In genomic region chr19:3283886-3284657, GRCh38 we compare ENCODE assay signal across 12 cellular contexts. TPM values are rescaled to one million over a fixed set of nuclear protein-coding genes. Genes with fewer than 3 reads are reported as not detected.
DNase-seq lines count a peak whose midpoint lies in the region; ATAC-seq and TF ChIP-seq lines count a peak whose summit lies in the region.
"Had no signal": no experiment of that assay in that cellular context is flagged by ENCODE, and none has a peak within 500 bp of the region (broad histone marks: within the 10 kb centered on the region; RNA-seq: fewer than 3 reads in every experiment).

No MANE protein-coding gene starts in this region.

- peak overlapping the region; percentile 26 for H3K4me3 Mint-ChIP-seq in stimulated activated naive CD8-positive, alpha-beta T cell treated with anti-CD3 and anti-CD28 coated beads, Interleukin-15, Interleukin-2, amounts not matched to agents 100 ng/mL and 50 ng/mL, for 24 hours
- H3K4me3 Mint-ChIP-seq in mesothelial cell of epicardium: peak overlapping the region; percentile 68
- H3K4me3 Mint-ChIP-seq: memory B cell had no signal

- H3K27ac ChIP-seq in body of pancreas (peak overlapping the region; percentile 54 to 88 (median 75)), upper lobe of left lung (no peak overlapping the region)
- H3K27ac ChIP-seq: vagina had no signal

- no peaks in the 10 kb centered on the region for H3K9me3 ChIP-seq in body of pancreas
- no peaks in the 10 kb centered on the region for H3K9me3 ChIP-seq in upper lobe of left lung
- H3K9me3 ChIP-seq: vagina had no signal

- intact Hi-C loops in body of pancreas (cut with DNase I): no loop called here

- no peaks in the 10 kb centered on the region for H3K9me3 Mint-ChIP-seq in stimulated activated naive CD8-positive, alpha-beta T cell treated with anti-CD3 and anti-CD28 coated beads, Interleukin-15, Interleukin-2, amounts not matched to agents 100 ng/mL and 50 ng/mL, for 24 hours
- H3K9me3 Mint-ChIP-seq in mesothelial cell of epicardium: no peaks in the 10 kb centered on the region

- peaks cover 13% of the 10 kb centered on the region for H3K4me1 ChIP-seq in body of pancreas
- peaks cover 10 to 21% (median 14%) of the 10 kb centered on the region in 4 donors for H3K4me1 ChIP-seq in upper lobe of left lung

- peaks cover 8% of the 10 kb centered on the region for H3K27me3 Mint-ChIP-seq in stimulated activated naive CD8-positive, alpha-beta T cell treated with anti-CD3 and anti-CD28 coated beads, Interleukin-15, Interleukin-2, amounts not matched to agents 100 ng/mL and 50 ng/mL, for 24 hours
- peaks cover 54% of the 10 kb centered on the region for H3K27me3 Mint-ChIP-seq in mesothelial cell of epicardium (ENCODE audit: low read depth)

- no peak for TF ChIP-seq POLR2A in body of pancreas (IDR thresholded peaks at IDR 0.05)
- no peak for TF ChIP-seq POLR2A in upper lobe of left lung (IDR thresholded peaks at IDR 0.05)

- no peak overlapping the region for H3K27ac Mint-ChIP-seq in stimulated activated naive CD8-positive, alpha-beta T cell treated with anti-CD3 and anti-CD28 coated beads, Interleukin-15, Interleukin-2, amounts not matched to agents 100 ng/mL and 50 ng/mL, for 24 hours
- no peak overlapping the region for H3K27ac Mint-ChIP-seq in mesothelial cell of epicardium
- H3K27ac Mint-ChIP-seq: memory B cell had no signal

- WGBS in body of pancreas, 2 donors: 50 to 60% methylated on average over 17 of the region's 17 CpGs
- WGBS in upper lobe of left lung, 2 donors: 63 to 66% methylated on average over 17 of the region's 17 CpGs

- H3K36me3 ChIP-seq in body of pancreas (replicated peaks in 1 of 2; ENCODE audit: insufficient read depth in 1 of 2, low read depth in 2 of 2) (no peaks in the 10 kb centered on the region), upper lobe of left lung (no peaks in the 10 kb centered on the region)
- H3K36me3 ChIP-seq: vagina had no signal

- no peaks in the 10 kb centered on the region for H3K27me3 ChIP-seq in body of pancreas
- peaks cover 0 to 19% (median 0%) of the 10 kb centered on the region in 4 donors for H3K27me3 ChIP-seq in upper lobe of left lung
- H3K27me3 ChIP-seq: vagina had no signal

- no peak for TF ChIP-seq EP300 in upper lobe of left lung (IDR thresholded peaks at IDR 0.05)

- H3K4me1 Mint-ChIP-seq in stimulated activated naive CD8-positive, alpha-beta T cell treated with anti-CD3 and anti-CD28 coated beads, Interleukin-15, Interleukin-2, amounts not matched to agents 100 ng/mL and 50 ng/mL, for 24 hours (ENCODE audit: low read depth): peaks cover 4% of the 10 kb centered on the region
- no peaks in the 10 kb centered on the region for H3K4me1 Mint-ChIP-seq in mesothelial cell of epicardium

- H3K36me3 Mint-ChIP-seq in stimulated activated naive CD8-positive, alpha-beta T cell treated with anti-CD3 and anti-CD28 coated beads, Interleukin-15, Interleukin-2, amounts not matched to agents 100 ng/mL and 50 ng/mL, for 24 hours (ENCODE audit: low read depth): no peaks in the 10 kb centered on the region
- no peaks in the 10 kb centered on the region for H3K36me3 Mint-ChIP-seq in mesothelial cell of epicardium
- H3K36me3 Mint-ChIP-seq: memory B cell had no signal

- DNase-seq in stimulated activated naive CD8-positive, alpha-beta T cell treated with anti-CD3 and anti-CD28 coated beads, Interleukin-15, Interleukin-2, amounts not matched to agents 100 U/mL and 50 U/mL, for 24 hours: no peak
- DNase-seq in body of pancreas (no peak), mesothelial cell of epicardium (ENCODE audit: low spot score in 2 of 2, unreplicated experiment in 2 of 2) (no peak), upper lobe of left lung (no peak), nucleus accumbens (lab: John Stamatoyannopoulos, UW) (no peak), cerebellar nuclear complex (lab: John Stamatoyannopoulos, UW) (no peak)
- DNase-seq: DMS79 treated with DMSO at 0.1 percent for 48 hours had no signal

- ATAC-seq in stimulated activated naive CD8-positive, alpha-beta T cell treated with anti-CD3 and anti-CD28 coated beads, Interleukin-15, Interleukin-2, amounts not matched to agents 100 U/mL and 50 U/mL, for 24 hours: no peak
- ATAC-seq in body of pancreas (no peak), upper lobe of left lung (ENCODE audit: low FRiP score in 2 of 2) (no peak), HG02623 (IDR thresholded peaks at IDR 0.05; ENCODE audit: unreplicated experiment) (no peak)

- H3K4me3 ChIP-seq in body of pancreas (no peak overlapping the region), upper lobe of left lung (peak overlapping the region in 3 of 4 donors; percentile 16 to 39 (median 37))
- H3K4me3 ChIP-seq: vagina had no signal

- TF ChIP-seq CTCF in body of pancreas (IDR thresholded peaks at IDR 0.05) (no peak), mesothelial cell of epicardium (IDR thresholded peaks at IDR 0.05; ENCODE audit: unreplicated experiment) (no peak), upper lobe of left lung (IDR thresholded peaks at IDR 0.05) (no peak)

RNA-seq across cellular contexts. Expression of gene CELF5, which starts 59.6 kb away (rescaled TPM):
- under 1 TPM in 1 of 2 donors, not detected in 1; 0.33 TPM for total RNA-seq in body of pancreas
- total RNA-seq in mesothelial cell of epicardium: 2.3 to 2.6 TPM (median 2.4 TPM) in 3 replicates
- total RNA-seq in upper lobe of left lung: under 1 TPM in 2 of 6 donors, not detected in 4; 0.49 to 0.76 TPM
- total RNA-seq: cardiac septum, vagina had no signal

Comparison
In these comparisons a context has a peak if more than half of its experiments do, and no peak if none do; other contexts are left out.
1. H3K27ac ChIP-seq: peak in body of pancreas (4 of 4); none in upper lobe of left lung (0 of 4).
2. H3K4me3 ChIP-seq: peak in upper lobe of left lung (3 of 4); none in body of pancreas (0 of 2).